ENCODE assay signal across 1 cellular context in the genomic region with DNA sequence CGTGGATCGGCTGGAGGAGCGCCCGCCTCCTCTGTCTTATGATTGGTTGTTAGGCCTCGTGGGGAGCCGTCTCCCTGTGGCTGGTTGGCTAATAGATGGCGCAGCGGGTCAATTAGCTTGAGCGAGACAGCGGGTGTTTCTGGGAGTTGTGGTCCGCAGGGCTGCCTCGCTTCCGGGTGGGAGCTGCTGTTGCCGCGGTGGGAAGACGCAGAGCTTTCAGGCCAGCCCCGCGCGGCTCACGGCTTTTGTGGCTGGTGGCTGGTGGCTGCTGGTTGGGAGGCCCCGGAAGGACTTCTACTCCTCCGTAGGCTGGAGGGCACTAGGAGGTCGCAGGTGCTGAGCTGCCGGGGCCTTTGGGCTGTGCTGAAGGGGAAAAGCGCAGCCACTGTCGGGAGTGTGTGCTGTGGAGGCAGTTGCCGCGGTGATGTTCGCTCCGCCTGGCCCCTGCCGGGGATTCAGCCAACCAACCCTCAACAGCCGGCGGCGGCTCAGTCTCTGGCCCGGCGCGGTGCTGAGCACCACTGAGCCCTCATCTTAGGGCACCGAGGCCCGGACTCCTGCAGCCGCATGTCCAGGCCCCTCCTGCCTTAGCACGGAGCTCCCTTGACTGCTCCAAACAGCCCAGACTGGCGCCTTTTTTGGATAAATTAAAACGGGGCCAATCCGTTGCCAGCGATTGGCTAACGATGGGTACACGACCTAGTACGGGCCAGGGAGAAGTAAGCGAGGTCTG.
TF ChIP-seq lines count a peak whose summit lies in the region.

No MANE protein-coding gene starts in this region.

TF ChIP-seq in HepG2, 621 proteins besides CTCF, POLR2A, EP300 and RAD21 (continued from another document):
- 0 out of 2 replicates have a peak, but pooled peaks have one; percentile 22 for TF ChIP-seq HINFP (CRISPR knock-in tag; IDR thresholded peaks at IDR 0.05; ENCODE audit: low read depth)
- TF ChIP-seq PHF20 (CRISPR knock-in tag; IDR thresholded peaks at IDR 0.05) = peak; percentile 22; the same call in 1 of the 2 replicates
- TF ChIP-seq HNRNPLL (IDR thresholded peaks at IDR 0.05; ENCODE audit: low read depth, low read length, poor library complexity, severe bottlenecking) = peak; percentile 64
- TF ChIP-seq ZNF563 (CRISPR knock-in tag; IDR thresholded peaks at IDR 0.05) = 0 out of 2 replicates have a peak, but pooled peaks have one; percentile 62
- no peak for TF ChIP-seq JARID2 (CRISPR knock-in tag; IDR thresholded peaks at IDR 0.05; ENCODE audit: insufficient replicate concordance)
- TF ChIP-seq CREB1 (IDR thresholded peaks at IDR 0.05) = peak; percentile 26; the same call in 1 of the 2 replicates
- no peak for TF ChIP-seq CREB1 (CRISPR knock-in tag; IDR thresholded peaks at IDR 0.05)
- TF ChIP-seq ZNF18 (CRISPR knock-in tag; IDR thresholded peaks at IDR 0.05; ENCODE audit: insufficient replicate concordance) = peak; percentile 95
- peak; percentile 58; the same call in 1 of the 2 replicates for TF ChIP-seq RFX1 (IDR thresholded peaks at IDR 0.05)
- peak; percentile 89; the same call in 1 of the 2 replicates for TF ChIP-seq SNAI1 (CRISPR knock-in tag; IDR thresholded peaks at IDR 0.05; ENCODE audit: borderline replicate concordance)
- TF ChIP-seq HOXA5 (CRISPR knock-in tag; IDR thresholded peaks at IDR 0.05) = 0 out of 2 replicates have a peak, but pooled peaks have one; percentile 41
- TF ChIP-seq, protein P1, sequence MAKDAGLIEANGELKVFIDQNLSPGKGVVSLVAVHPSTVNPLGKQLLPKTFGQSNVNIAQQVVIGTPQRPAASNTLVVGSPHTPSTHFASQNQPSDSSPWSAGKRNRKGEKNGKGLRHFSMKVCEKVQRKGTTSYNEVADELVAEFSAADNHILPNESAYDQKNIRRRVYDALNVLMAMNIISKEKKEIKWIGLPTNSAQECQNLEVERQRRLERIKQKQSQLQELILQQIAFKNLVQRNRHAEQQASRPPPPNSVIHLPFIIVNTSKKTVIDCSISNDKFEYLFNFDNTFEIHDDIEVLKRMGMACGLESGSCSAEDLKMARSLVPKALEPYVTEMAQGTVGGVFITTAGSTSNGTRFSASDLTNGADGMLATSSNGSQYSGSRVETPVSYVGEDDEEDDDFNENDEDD (CRISPR knock-in tag; IDR thresholded peaks at IDR 0.05; ENCODE audit: borderline replicate concordance) = peak; percentile 28; the same call in 1 of the 2 replicates
- peak; percentile 67; the same call in 1 of the 2 replicates for TF ChIP-seq ZNF34 (CRISPR knock-in tag; IDR thresholded peaks at IDR 0.05; ENCODE audit: borderline replicate concordance)
- TF ChIP-seq ZXDC (CRISPR knock-in tag; IDR thresholded peaks at IDR 0.05) = no peak
- TF ChIP-seq ZBTB40 (IDR thresholded peaks at IDR 0.05) = no peak
- peak; percentile 39; the same call in 1 of the 2 replicates for TF ChIP-seq ZBTB40 (CRISPR knock-in tag; IDR thresholded peaks at IDR 0.05)
- TF ChIP-seq SRY (CRISPR knock-in tag; IDR thresholded peaks at IDR 0.05) = no peak
- TF ChIP-seq ASH2L (IDR thresholded peaks at IDR 0.05; ENCODE audit: insufficient read length, low read depth, low read length) = peak; percentile 27
- TF ChIP-seq, protein P2, sequence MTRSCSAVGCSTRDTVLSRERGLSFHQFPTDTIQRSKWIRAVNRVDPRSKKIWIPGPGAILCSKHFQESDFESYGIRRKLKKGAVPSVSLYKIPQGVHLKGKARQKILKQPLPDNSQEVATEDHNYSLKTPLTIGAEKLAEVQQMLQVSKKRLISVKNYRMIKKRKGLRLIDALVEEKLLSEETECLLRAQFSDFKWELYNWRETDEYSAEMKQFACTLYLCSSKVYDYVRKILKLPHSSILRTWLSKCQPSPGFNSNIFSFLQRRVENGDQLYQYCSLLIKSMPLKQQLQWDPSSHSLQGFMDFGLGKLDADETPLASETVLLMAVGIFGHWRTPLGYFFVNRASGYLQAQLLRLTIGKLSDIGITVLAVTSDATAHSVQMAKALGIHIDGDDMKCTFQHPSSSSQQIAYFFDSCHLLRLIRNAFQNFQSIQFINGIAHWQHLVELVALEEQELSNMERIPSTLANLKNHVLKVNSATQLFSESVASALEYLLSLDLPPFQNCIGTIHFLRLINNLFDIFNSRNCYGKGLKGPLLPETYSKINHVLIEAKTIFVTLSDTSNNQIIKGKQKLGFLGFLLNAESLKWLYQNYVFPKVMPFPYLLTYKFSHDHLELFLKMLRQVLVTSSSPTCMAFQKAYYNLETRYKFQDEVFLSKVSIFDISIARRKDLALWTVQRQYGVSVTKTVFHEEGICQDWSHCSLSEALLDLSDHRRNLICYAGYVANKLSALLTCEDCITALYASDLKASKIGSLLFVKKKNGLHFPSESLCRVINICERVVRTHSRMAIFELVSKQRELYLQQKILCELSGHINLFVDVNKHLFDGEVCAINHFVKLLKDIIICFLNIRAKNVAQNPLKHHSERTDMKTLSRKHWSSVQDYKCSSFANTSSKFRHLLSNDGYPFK (CRISPR knock-in tag; IDR thresholded peaks at IDR 0.05; ENCODE audit: borderline replicate concordance) = peak; percentile 98
- peak; percentile 16; the same call in 1 of the 2 replicates for TF ChIP-seq FOXK1 (CRISPR knock-in tag; IDR thresholded peaks at IDR 0.05; ENCODE audit: borderline replicate concordance, low read depth)
- TF ChIP-seq, protein P3, sequence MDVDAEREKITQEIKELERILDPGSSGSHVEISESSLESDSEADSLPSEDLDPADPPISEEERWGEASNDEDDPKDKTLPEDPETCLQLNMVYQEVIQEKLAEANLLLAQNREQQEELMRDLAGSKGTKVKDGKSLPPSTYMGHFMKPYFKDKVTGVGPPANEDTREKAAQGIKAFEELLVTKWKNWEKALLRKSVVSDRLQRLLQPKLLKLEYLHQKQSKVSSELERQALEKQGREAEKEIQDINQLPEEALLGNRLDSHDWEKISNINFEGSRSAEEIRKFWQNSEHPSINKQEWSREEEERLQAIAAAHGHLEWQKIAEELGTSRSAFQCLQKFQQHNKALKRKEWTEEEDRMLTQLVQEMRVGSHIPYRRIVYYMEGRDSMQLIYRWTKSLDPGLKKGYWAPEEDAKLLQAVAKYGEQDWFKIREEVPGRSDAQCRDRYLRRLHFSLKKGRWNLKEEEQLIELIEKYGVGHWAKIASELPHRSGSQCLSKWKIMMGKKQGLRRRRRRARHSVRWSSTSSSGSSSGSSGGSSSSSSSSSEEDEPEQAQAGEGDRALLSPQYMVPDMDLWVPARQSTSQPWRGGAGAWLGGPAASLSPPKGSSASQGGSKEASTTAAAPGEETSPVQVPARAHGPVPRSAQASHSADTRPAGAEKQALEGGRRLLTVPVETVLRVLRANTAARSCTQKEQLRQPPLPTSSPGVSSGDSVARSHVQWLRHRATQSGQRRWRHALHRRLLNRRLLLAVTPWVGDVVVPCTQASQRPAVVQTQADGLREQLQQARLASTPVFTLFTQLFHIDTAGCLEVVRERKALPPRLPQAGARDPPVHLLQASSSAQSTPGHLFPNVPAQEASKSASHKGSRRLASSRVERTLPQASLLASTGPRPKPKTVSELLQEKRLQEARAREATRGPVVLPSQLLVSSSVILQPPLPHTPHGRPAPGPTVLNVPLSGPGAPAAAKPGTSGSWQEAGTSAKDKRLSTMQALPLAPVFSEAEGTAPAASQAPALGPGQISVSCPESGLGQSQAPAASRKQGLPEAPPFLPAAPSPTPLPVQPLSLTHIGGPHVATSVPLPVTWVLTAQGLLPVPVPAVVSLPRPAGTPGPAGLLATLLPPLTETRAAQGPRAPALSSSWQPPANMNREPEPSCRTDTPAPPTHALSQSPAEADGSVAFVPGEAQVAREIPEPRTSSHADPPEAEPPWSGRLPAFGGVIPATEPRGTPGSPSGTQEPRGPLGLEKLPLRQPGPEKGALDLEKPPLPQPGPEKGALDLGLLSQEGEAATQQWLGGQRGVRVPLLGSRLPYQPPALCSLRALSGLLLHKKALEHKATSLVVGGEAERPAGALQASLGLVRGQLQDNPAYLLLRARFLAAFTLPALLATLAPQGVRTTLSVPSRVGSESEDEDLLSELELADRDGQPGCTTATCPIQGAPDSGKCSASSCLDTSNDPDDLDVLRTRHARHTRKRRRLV (CRISPR knock-in tag; IDR thresholded peaks at IDR 0.05) = 0 out of 2 replicates have a peak, but pooled peaks have one; percentile 82
